Comparison of ENCODE assay signal across 12 cellular contexts in genomic region chr7:76009672-76010600, GRCh38. TPM values are rescaled to one million over a fixed set of nuclear protein-coding genes. Genes with fewer than 3 reads are reported as not detected.
DNase-seq lines count a peak whose midpoint lies in the region; ATAC-seq and TF ChIP-seq lines count a peak whose summit lies in the region.
"Had no signal": no experiment of that assay in that cellular context is flagged by ENCODE, and none has a peak within 500 bp of the region (broad histone marks: within the 10 kb centered on the region; RNA-seq: fewer than 3 reads in every experiment).

No MANE protein-coding gene starts in this region.

- CTCF ChIA-PET in activated CD8-positive, alpha-beta T cell treated with anti-CD3 and anti-CD28 coated beads, Interleukin-2, amount 10 ng/mL, durations not matched to agents 7 days and 5 days (lab: Charles Lee): interaction anchor here (0.7 to 3.7 kb wide), 2 partner anchors 10 to 81 kb away, joined by 3 to 30 read pairs; no protein-coding TSS in a partner anchor

- no peaks in the 10 kb centered on the region for H3K9me3 Mint-ChIP-seq in activated CD8-positive, alpha-beta T cell treated with anti-CD3 and anti-CD28 coated beads, Interleukin-2, amount 10 ng/mL, durations not matched to agents 7 days and 5 days (ENCODE audit: insufficient read depth)
- H3K9me3 Mint-ChIP-seq in memory B cell: no peaks in the 10 kb centered on the region

- no peak for TF ChIP-seq CTCF in thoracic aorta (IDR thresholded peaks at IDR 0.05)

- no peaks in the 10 kb centered on the region for H3K9me3 ChIP-seq in thoracic aorta

- H3K4me3 Mint-ChIP-seq in activated CD8-positive, alpha-beta T cell treated with anti-CD3 and anti-CD28 coated beads, Interleukin-2, amount 10 ng/mL, durations not matched to agents 7 days and 5 days: peak overlapping the region; percentile 37
- no peak overlapping the region for H3K4me3 Mint-ChIP-seq in memory B cell

- H3K36me3 ChIP-seq in thoracic aorta: no peaks in the 10 kb centered on the region
- H3K36me3 ChIP-seq: WERI-Rb-1 had no signal

- no peak overlapping the region for H3K4me3 ChIP-seq in thoracic aorta
- H3K4me3 ChIP-seq: hepatocyte had no signal

- peaks cover 9% of the 10 kb centered on the region for H3K27me3 Mint-ChIP-seq in activated CD8-positive, alpha-beta T cell treated with anti-CD3 and anti-CD28 coated beads, Interleukin-2, amount 10 ng/mL, durations not matched to agents 7 days and 5 days (ENCODE audit: low read depth)
- H3K27me3 Mint-ChIP-seq in memory B cell: no peaks in the 10 kb centered on the region

- no peaks in the 10 kb centered on the region for H3K27me3 ChIP-seq in thoracic aorta (replicated peaks; ENCODE audit: insufficient read depth)
- H3K27me3 ChIP-seq: hepatocyte had no signal

- peaks cover 36% of the 10 kb centered on the region for H3K36me3 Mint-ChIP-seq in activated CD8-positive, alpha-beta T cell treated with anti-CD3 and anti-CD28 coated beads, Interleukin-2, amount 10 ng/mL, durations not matched to agents 7 days and 5 days (ENCODE audit: low read depth)
- H3K36me3 Mint-ChIP-seq in memory B cell: peaks cover 21% of the 10 kb centered on the region

- peak overlapping the region; percentile 27 for H3K27ac Mint-ChIP-seq in activated CD8-positive, alpha-beta T cell treated with anti-CD3 and anti-CD28 coated beads, Interleukin-2, amount 10 ng/mL, durations not matched to agents 7 days and 5 days
- H3K27ac Mint-ChIP-seq in memory B cell: peak overlapping the region; percentile 64

- peaks cover 24% of the 10 kb centered on the region for H3K4me1 Mint-ChIP-seq in activated CD8-positive, alpha-beta T cell treated with anti-CD3 and anti-CD28 coated beads, Interleukin-2, amount 10 ng/mL, durations not matched to agents 7 days and 5 days (ENCODE audit: low read depth)
- peaks cover 15% of the 10 kb centered on the region for H3K4me1 Mint-ChIP-seq in memory B cell

- POLR2A ChIA-PET in activated CD8-positive, alpha-beta T cell treated with anti-CD3 and anti-CD28 coated beads, Interleukin-2, amount 10 ng/mL, durations not matched to agents 7 days and 5 days (lab: Charles Lee): interaction anchor here (1.4 kb wide), 1 partner anchor 10 kb away, joined by 3 read pairs; no protein-coding TSS in a partner anchor

- intact Hi-C loops in Right ventricle myocardium superior (cut with DNase I) (no loop called here), left ventricle myocardium superior (cut with micrococcal nuclease) (no loop called here)

- DNase-seq in Right ventricle myocardium superior: peak; percentile 13
- DNase-seq in left ventricle myocardium superior: no peak
- no peak for DNase-seq in activated CD8-positive, alpha-beta T cell treated with anti-CD3 and anti-CD28 coated beads, Interleukin-2, amount 10 ng/mL, durations not matched to agents 7 days and 5 days
- DNase-seq in memory B cell (ENCODE audit: low spot score in 2 of 2): no peak
- no peak for DNase-seq in thoracic aorta (ENCODE audit: low spot score)
- no peak for DNase-seq in stimulated activated CD4-positive, alpha-beta T cell treated with anti-CD3 and anti-CD28 coated beads, Interleukin-4, amount 100 ng/mL, for 1 hour
- DNase-seq in NCI-H1694 treated with DMSO at 0.1 percent for 48 hours (lab: John Stamatoyannopoulos, UW): no peak
- DNase-seq: NCI-H1436, NCI-H524, WERI-Rb-1 had no signal

- H3K27ac ChIP-seq in thoracic aorta: peak overlapping the region; percentile 75 to 79
- H3K27ac ChIP-seq: WERI-Rb-1 had no signal

- ATAC-seq in Right ventricle myocardium superior (ENCODE audit: poor library complexity) (no peak), left ventricle myocardium superior (no peak), memory B cell (ENCODE audit: low read depth) (no peak), thoracic aorta (ENCODE audit: insufficient number of reproducible peaks, low FRiP score, low read depth) (no peak), GM18873 (IDR thresholded peaks at IDR 0.05; ENCODE audit: low FRiP score, unreplicated experiment) (no peak)
- ATAC-seq in activated CD8-positive, alpha-beta T cell treated with anti-CD3 and anti-CD28 coated beads, Interleukin-2, amount 10 ng/mL, durations not matched to agents 7 days and 5 days: no peak

- peaks cover 28 to 31% of the 10 kb centered on the region in 2 donors for H3K4me1 ChIP-seq in thoracic aorta (ENCODE audit: control insufficient read depth in 1 of 2, low read depth in 2 of 2)

RNA-seq across cellular contexts. Expression of gene TMEM120A, which starts 15.5 kb away (rescaled TPM):
- 90.7 TPM for total RNA-seq in Right ventricle myocardium superior
- total RNA-seq in left ventricle myocardium superior: 107 TPM
- total RNA-seq in activated CD8-positive, alpha-beta T cell treated with anti-CD3 and anti-CD28 coated beads, Interleukin-2, amount 10 ng/mL, durations not matched to agents 7 days and 5 days: 10 to 100 TPM; 15.9 to 17.6 TPM
- total RNA-seq in thoracic aorta: 10 to 100 TPM; 39.4 to 44.7 TPM

RNA-seq across cellular contexts. Expression of gene STYXL1, which starts 37.9 kb away (rescaled TPM):
- total RNA-seq in Right ventricle myocardium superior (21.4 TPM), left ventricle myocardium superior (21.9 TPM), thoracic aorta (10 to 100 TPM in 1 of 2 donors, 1 to 10 TPM in 1; 9.3 to 14.6 TPM)
- 10 to 100 TPM; 27.2 to 28.2 TPM for total RNA-seq in activated CD8-positive, alpha-beta T cell treated with anti-CD3 and anti-CD28 coated beads, Interleukin-2, amount 10 ng/mL, durations not matched to agents 7 days and 5 days

RNA-seq across cellular contexts. Expression of gene MDH2, which starts 38.0 kb away (rescaled TPM):
- 639 TPM for total RNA-seq in Right ventricle myocardium superior
- 680 TPM for total RNA-seq in left ventricle myocardium superior
- total RNA-seq in activated CD8-positive, alpha-beta T cell treated with anti-CD3 and anti-CD28 coated beads, Interleukin-2, amount 10 ng/mL, durations not matched to agents 7 days and 5 days: 100 to 1,000 TPM; 148 to 166 TPM
- 10 to 100 TPM; 48.2 to 58.6 TPM for total RNA-seq in thoracic aorta
